Comparison of ENCODE assay signal across 12 cellular contexts in the genomic region with DNA sequence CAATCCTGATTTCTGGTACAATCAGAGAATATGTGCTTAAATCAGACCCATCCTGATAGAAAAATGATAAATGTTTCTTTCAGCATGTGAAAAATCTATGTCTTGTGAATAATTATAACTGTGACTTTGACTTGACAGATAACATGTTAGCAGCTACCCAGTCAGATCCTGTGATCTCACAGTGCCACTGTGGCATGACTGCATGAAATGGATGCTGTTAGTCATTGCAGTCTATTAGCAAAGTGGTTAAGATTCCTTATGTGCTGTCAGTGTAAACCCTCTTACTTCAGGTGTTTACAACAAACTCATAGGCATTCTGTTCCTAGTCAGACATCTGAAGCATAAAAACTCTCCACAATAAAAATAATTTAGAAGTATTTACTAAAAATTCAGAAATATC.
DNase-seq lines count a peak whose midpoint lies in the region; ATAC-seq and TF ChIP-seq lines count a peak whose summit lies in the region.
"Had no signal": no experiment of that assay in that cellular context is flagged by ENCODE, and none has a peak within 500 bp of the region (broad histone marks: within the 10 kb centered on the region; RNA-seq: fewer than 3 reads in every experiment).

No MANE protein-coding gene starts in this region.

- TF ChIP-seq CTCF in choroid plexus epithelial cell (conservative IDR thresholded peaks at IDR 0.05; ENCODE audit: low read depth, low read length): no peak

- no peak overlapping the region for H3K4me3 ChIP-seq in choroid plexus epithelial cell (ENCODE audit: low read depth, low read length)
- no peak overlapping the region for H3K4me3 ChIP-seq in skeletal muscle cell (ENCODE audit: low read depth, low read length)

- DNase-seq in choroid plexus epithelial cell (ENCODE audit: low read depth) (peak; percentile 43), skeletal muscle cell (ENCODE audit: low read depth) (peak; percentile 21), DMS53 treated with DMSO at 0.1 percent for 48 hours (lab: John Stamatoyannopoulos, UW; ENCODE audit: unreplicated experiment) (no peak), NCI-H2196 (lab: John Stamatoyannopoulos, UW; ENCODE audit: unreplicated experiment) (no peak)
- DNase-seq in NK-92 treated with Interleukin-12 subunit alpha and Interleukin-12 subunit beta, amount 100 ng/mL, for 24 hours (lab: John Stamatoyannopoulos, UW): no peak
- DNase-seq: activated B cell treated with CpG ODN at 0.5 μM for 24 hours, immature natural killer cell, NCI-H1105 treated with DMSO at 0.1 percent for 48 hours, nucleus accumbens, RPMI8226 had no signal

- ATAC-seq in GM18868 (IDR thresholded peaks at IDR 0.05; ENCODE audit: unreplicated experiment): peak; percentile 46
- ATAC-seq in HG03520 (IDR thresholded peaks at IDR 0.05; ENCODE audit: unreplicated experiment): peak; percentile 42

Comparison
In these comparisons a context has a peak if more than half of its experiments do, and no peak if none do; other contexts are left out.
1. DNase-seq: peak in choroid plexus epithelial cell (single experiment) and skeletal muscle cell (single experiment); none in DMS53 treated with DMSO at 0.1 percent for 48 hours (single experiment), NCI-H2196 (single experiment) and NK-92 treated with Interleukin-12 subunit alpha and Interleukin-12 subunit beta, amount 100 ng/mL, for 24 hours (single experiment).